ENCODE assay signal across 19 cellular contexts in genomic region chr11:117849781-117850414, GRCh38. TPM values are rescaled to one million over a fixed set of nuclear protein-coding genes. Genes with fewer than 3 reads are reported as not detected.
A peak's percentile ranks its signal among the peaks of the same experiment; 100 is the strongest.
DNase-seq lines count a peak whose midpoint lies in the region; ATAC-seq and TF ChIP-seq lines count a peak whose summit lies in the region.
"Had no signal": no experiment of that assay in that cellular context is flagged by ENCODE, and none has a peak within 500 bp of the region (broad histone marks: within the 10 kb centered on the region; RNA-seq: fewer than 3 reads in every experiment).

No MANE protein-coding gene starts in this region.

- H3K4me3 Mint-ChIP-seq in effector memory CD8-positive, alpha-beta T cell: no peak overlapping the region
- H3K4me3 Mint-ChIP-seq in nephron: no peak overlapping the region
- H3K4me3 Mint-ChIP-seq in type B pancreatic cell: no peak overlapping the region
- H3K4me3 Mint-ChIP-seq in activated naive CD4-positive, alpha-beta T cell treated with anti-CD3 and anti-CD28 coated beads, Interleukin-2, amount 10 ng/mL, durations not matched to agents 7 days and 5 days: no peak overlapping the region
- H3K4me3 Mint-ChIP-seq: CD8-positive, alpha-beta T cell; IgD-negative memory B cell had no signal

- peak; percentile 17 for DNase-seq in activated effector memory CD4-positive, alpha-beta T cell treated with anti-CD3 and anti-CD28 coated beads, Interleukin-2, amount 50 U/mL, for 16 hours
- no peak for DNase-seq in activated effector memory CD4-positive, alpha-beta T cell treated with Interleukin-2 at 50 U/mL for 16 hours
- DNase-seq in effector memory CD8-positive, alpha-beta T cell: no peak
- peak; percentile 24 for DNase-seq in type B pancreatic cell (ENCODE audit: extremely low spot score, unreplicated experiment)
- no peak for DNase-seq in Ammon's horn (ENCODE audit: low spot score)
- no peak for DNase-seq in activated naive CD4-positive, alpha-beta T cell treated with anti-CD3 and anti-CD28 coated beads, Interleukin-2, amount 10 ng/mL, durations not matched to agents 7 days and 5 days
- DNase-seq in NOMO-1 treated with DMSO at 0.1 percent for 48 hours (lab: John Stamatoyannopoulos, UW; ENCODE audit: unreplicated experiment): no peak
- DNase-seq: MM.1S, NCI-H1092, NCI-H1436 treated with DMSO at 0.1 percent for 48 hours, NCI-H2029, NCI-H345, NCI-H526, PC-9 had no signal

- no peaks in the 10 kb centered on the region for H3K36me3 Mint-ChIP-seq in effector memory CD8-positive, alpha-beta T cell (ENCODE audit: insufficient read depth)
- H3K36me3 Mint-ChIP-seq in nephron (ENCODE audit: low read depth) (peaks cover 38% of the 10 kb centered on the region), type B pancreatic cell (peaks cover 19% of the 10 kb centered on the region)
- H3K36me3 Mint-ChIP-seq in activated naive CD4-positive, alpha-beta T cell treated with anti-CD3 and anti-CD28 coated beads, Interleukin-2, amount 10 ng/mL, durations not matched to agents 7 days and 5 days: no peaks in the 10 kb centered on the region
- H3K36me3 Mint-ChIP-seq: CD8-positive, alpha-beta T cell had no signal

- peaks cover 9 to 10% of the 10 kb centered on the region in 2 donors for H3K4me1 Mint-ChIP-seq in effector memory CD8-positive, alpha-beta T cell (ENCODE audit: low read depth in 2 of 2)
- H3K4me1 Mint-ChIP-seq in nephron (peaks cover 30% of the 10 kb centered on the region), type B pancreatic cell (ENCODE audit: unreplicated experiment) (peaks cover 9% of the 10 kb centered on the region)
- peaks cover 3% of the 10 kb centered on the region for H3K4me1 Mint-ChIP-seq in activated naive CD4-positive, alpha-beta T cell treated with anti-CD3 and anti-CD28 coated beads, Interleukin-2, amount 10 ng/mL, durations not matched to agents 7 days and 5 days
- H3K4me1 Mint-ChIP-seq: IgD-negative memory B cell had no signal

- ATAC-seq in effector memory CD8-positive, alpha-beta T cell (replicated peaks): peak; percentile 70
- ATAC-seq: A549; CD8-positive, alpha-beta T cell had no signal

- CTCF ChIA-PET in activated naive CD4-positive, alpha-beta T cell treated with anti-CD3 and anti-CD28 coated beads, Interleukin-2, amount 10 ng/mL, durations not matched to agents 7 days and 5 days (lab: Charles Lee): interaction anchor here (0.7 to 1.5 kb wide), 2 partner anchors 59 to 96 kb away, joined by 3 to 9 read pairs; no protein-coding TSS in a partner anchor

- no peaks in the 10 kb centered on the region for H3K9me3 Mint-ChIP-seq in effector memory CD8-positive, alpha-beta T cell
- peaks cover 24% of the 10 kb centered on the region for H3K9me3 Mint-ChIP-seq in nephron
- peaks cover 10% of the 10 kb centered on the region for H3K9me3 Mint-ChIP-seq in type B pancreatic cell
- H3K9me3 Mint-ChIP-seq in activated naive CD4-positive, alpha-beta T cell treated with anti-CD3 and anti-CD28 coated beads, Interleukin-2, amount 10 ng/mL, durations not matched to agents 7 days and 5 days: peaks cover 2% of the 10 kb centered on the region

- no peak overlapping the region for H3K27ac Mint-ChIP-seq in effector memory CD8-positive, alpha-beta T cell
- H3K27ac Mint-ChIP-seq in nephron: peak overlapping the region in 2 of 3 experiments; percentile 97 to 99
- H3K27ac Mint-ChIP-seq in type B pancreatic cell: no peak overlapping the region
- H3K27ac Mint-ChIP-seq in activated naive CD4-positive, alpha-beta T cell treated with anti-CD3 and anti-CD28 coated beads, Interleukin-2, amount 10 ng/mL, durations not matched to agents 7 days and 5 days: no peak overlapping the region
- H3K27ac Mint-ChIP-seq: CD8-positive, alpha-beta T cell; IgD-negative memory B cell had no signal

- peaks cover 13 to 17% of the 10 kb centered on the region in 2 donors for H3K27me3 Mint-ChIP-seq in effector memory CD8-positive, alpha-beta T cell
- H3K27me3 Mint-ChIP-seq in nephron (ENCODE audit: low read depth) (no peaks in the 10 kb centered on the region), type B pancreatic cell (no peaks in the 10 kb centered on the region)
- peaks cover 45% of the 10 kb centered on the region for H3K27me3 Mint-ChIP-seq in activated naive CD4-positive, alpha-beta T cell treated with anti-CD3 and anti-CD28 coated beads, Interleukin-2, amount 10 ng/mL, durations not matched to agents 7 days and 5 days

- TF ChIP-seq CTCF in nephron (IDR thresholded peaks at IDR 0.05; ENCODE audit: unreplicated experiment in 3 of 3) (no peak), type B pancreatic cell (conservative IDR thresholded peaks at IDR 0.05) (no peak)

RNA-seq across cellular contexts. Expression of gene FXYD2, which starts 25.4 kb away (rescaled TPM):
- 40.8 and 57.5 TPM in 2 replicates for total RNA-seq in type B pancreatic cell (ENCODE audit: low replicate concordance)
- total RNA-seq: LHCN-M2, PC-9 had no signal

RNA-seq across cellular contexts. Expression of gene FXYD6, which starts 26.6 kb away (rescaled TPM):
- 22.9 and 66.6 TPM in 2 replicates for total RNA-seq in type B pancreatic cell (ENCODE audit: low replicate concordance)
- total RNA-seq: CD8-positive, alpha-beta T cell had no signal

RNA-seq across cellular contexts. Expression of gene DSCAML1, which starts 52.9 kb away (rescaled TPM):
- total RNA-seq in type B pancreatic cell (ENCODE audit: low replicate concordance): 5.8 and 9.8 TPM in 2 replicates
- total RNA-seq: LHCN-M2, PC-9 had no signal

Comparison
In these comparisons a context has a peak if more than half of its experiments do, and no peak if none do; other contexts are left out.
1. DNase-seq: peak in activated effector memory CD4-positive, alpha-beta T cell treated with anti-CD3 and anti-CD28 coated beads, Interleukin-2, amount 50 U/mL, for 16 hours (single experiment) and type B pancreatic cell (single experiment); none in activated effector memory CD4-positive, alpha-beta T cell treated with Interleukin-2 at 50 U/mL for 16 hours (single experiment), effector memory CD8-positive, alpha-beta T cell (0 of 3), Ammon's horn (single experiment), activated naive CD4-positive, alpha-beta T cell treated with anti-CD3 and anti-CD28 coated beads, Interleukin-2, amount 10 ng/mL, durations not matched to agents 7 days and 5 days (single experiment) and NOMO-1 treated with DMSO at 0.1 percent for 48 hours (single experiment).
2. H3K27ac Mint-ChIP-seq: peak in nephron (2 of 3); none in effector memory CD8-positive, alpha-beta T cell (0 of 2), type B pancreatic cell (single experiment) and activated naive CD4-positive, alpha-beta T cell treated with anti-CD3 and anti-CD28 coated beads, Interleukin-2, amount 10 ng/mL, durations not matched to agents 7 days and 5 days (single experiment).